8 cellular contexts compared by ENCODE assay signal in the genomic region with DNA sequence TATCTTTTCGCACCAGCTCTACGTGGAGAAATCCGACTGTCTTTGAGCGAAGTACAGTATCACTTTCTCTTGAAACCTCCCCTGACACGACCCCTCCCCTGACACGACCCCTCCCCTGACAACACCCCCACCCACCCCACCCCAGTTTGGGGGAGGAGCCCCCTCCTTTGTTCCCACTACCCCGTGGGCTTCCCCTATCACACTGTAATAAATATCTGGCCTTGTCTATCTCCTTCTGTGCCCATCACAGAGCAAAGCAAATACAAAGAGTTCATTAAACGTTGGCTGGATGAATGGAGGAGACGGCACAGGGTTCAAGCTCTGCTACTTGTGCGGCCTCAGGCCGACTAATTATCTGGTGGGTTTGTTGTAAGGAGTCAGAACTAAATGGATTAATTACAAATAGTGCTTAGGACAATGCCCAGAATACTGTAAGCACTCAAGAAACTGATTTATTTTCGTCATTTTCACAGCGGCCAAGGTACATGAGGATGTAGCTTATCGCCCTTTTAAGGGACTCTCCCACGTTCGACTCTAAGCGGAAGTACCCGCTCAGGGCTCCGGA. TPM values are rescaled to one million over a fixed set of nuclear protein-coding genes. Genes with fewer than 3 reads are reported as not detected.
DNase-seq lines count a peak whose midpoint lies in the region; ATAC-seq and TF ChIP-seq lines count a peak whose summit lies in the region.

No MANE protein-coding gene starts in this region.

- H3K27me3 Mint-ChIP-seq in activated CD8-positive, alpha-beta T cell treated with anti-CD3 and anti-CD28 coated beads for 36 hours = no peaks in the 10 kb centered on the region

- intact Hi-C loops in activated CD8-positive, alpha-beta T cell treated with anti-CD3 and anti-CD28 coated beads for 36 hours (cut with micrococcal nuclease) = no loop called here

- H3K4me1 ChIP-seq in ACC112 (ENCODE audit: control insufficient read depth, insufficient read depth, low read length, unreplicated experiment) (no peaks in the 10 kb centered on the region), hepatocyte (ENCODE audit: insufficient read depth) (peaks cover 24% of the 10 kb centered on the region), smooth muscle cell (ENCODE audit: low read depth) (peaks cover 8% of the 10 kb centered on the region)

- H3K27ac Mint-ChIP-seq in activated CD8-positive, alpha-beta T cell treated with anti-CD3 and anti-CD28 coated beads for 36 hours = peak overlapping the region; percentile 94

- H3K36me3 Mint-ChIP-seq in activated CD8-positive, alpha-beta T cell treated with anti-CD3 and anti-CD28 coated beads for 36 hours (ENCODE audit: low read depth) = no peaks in the 10 kb centered on the region

- H3K9ac ChIP-seq in smooth muscle cell (ENCODE audit: low read depth) = peak overlapping the region; percentile 90

- peaks cover 2% of the 10 kb centered on the region for H3F3A ChIP-seq in smooth muscle cell (ENCODE audit: low read depth)

- no peaks in the 10 kb centered on the region for H4K20me1 ChIP-seq in hepatocyte (ENCODE audit: insufficient read depth, poor library complexity, severe bottlenecking)
- no peaks in the 10 kb centered on the region for H4K20me1 ChIP-seq in smooth muscle cell (ENCODE audit: low read depth)

- H2AFZ ChIP-seq in ACC112 (ENCODE audit: low read length, unreplicated experiment) (peak overlapping the region; percentile 96), hepatocyte (peak overlapping the region; percentile 57), smooth muscle cell (ENCODE audit: low read depth) (peak overlapping the region; percentile 82)

- POLR2A ChIA-PET in activated CD8-positive, alpha-beta T cell treated with anti-CD3 and anti-CD28 coated beads for 36 hours (lab: Charles Lee) = interaction anchor here (0.7 to 3.8 kb wide), 11 partner anchors 12 to 236 kb away, joined by 3 to 30 read pairs (median 7); a partner anchor contains a TSS

- TF ChIP-seq CTCF in activated CD8-positive, alpha-beta T cell treated with anti-CD3 and anti-CD28 coated beads for 36 hours (IDR thresholded peaks at IDR 0.05) = no peak
- TF ChIP-seq CTCF in hepatocyte (IDR thresholded peaks at IDR 0.05; ENCODE audit: poor library complexity) (no peak), smooth muscle cell (IDR thresholded peaks at IDR 0.05; ENCODE audit: borderline replicate concordance, insufficient read depth, poor library complexity, severe bottlenecking) (no peak)

- H3K9me2 ChIP-seq in hepatocyte (replicated peaks; ENCODE audit: insufficient read depth) = no peaks in the 10 kb centered on the region

- peak; percentile 8 for ATAC-seq in GM21825 (IDR thresholded peaks at IDR 0.05; ENCODE audit: unreplicated experiment)
- ATAC-seq in activated CD8-positive, alpha-beta T cell treated with anti-CD3 and anti-CD28 coated beads for 36 hours = peak; percentile 9
- ATAC-seq in GM19035 (IDR thresholded peaks at IDR 0.05; ENCODE audit: unreplicated experiment) = no peak
- ATAC-seq in HG03045 (IDR thresholded peaks at IDR 0.05; ENCODE audit: unreplicated experiment) = no peak

- H3K36me3 ChIP-seq in ACC112 (ENCODE audit: insufficient read depth, low read length) (no peaks in the 10 kb centered on the region), hepatocyte (replicated peaks; ENCODE audit: insufficient read depth, low read depth) (no peaks in the 10 kb centered on the region), smooth muscle cell (ENCODE audit: low read depth) (no peaks in the 10 kb centered on the region)

- H3K4me1 Mint-ChIP-seq in activated CD8-positive, alpha-beta T cell treated with anti-CD3 and anti-CD28 coated beads for 36 hours (ENCODE audit: low read depth) = peaks cover 49% of the 10 kb centered on the region

- H3K27me3 ChIP-seq in ACC112 (ENCODE audit: insufficient read depth, low read length) (no peaks in the 10 kb centered on the region), hepatocyte (no peaks in the 10 kb centered on the region), smooth muscle cell (ENCODE audit: low read depth) (no peaks in the 10 kb centered on the region)

- no peak for DNase-seq in activated CD8-positive, alpha-beta T cell treated with anti-CD3 and anti-CD28 coated beads for 36 hours
- DNase-seq in hepatocyte (ENCODE audit: low spot score) = no peak
- DNase-seq in smooth muscle cell (lab: John Stamatoyannopoulos, UW; ENCODE audit: unreplicated experiment) = no peak
- DNase-seq in NCI-H2081 treated with DMSO at 0.1 percent for 48 hours (lab: John Stamatoyannopoulos, UW) = no peak

- CTCF ChIA-PET in activated CD8-positive, alpha-beta T cell treated with anti-CD3 and anti-CD28 coated beads for 36 hours (lab: Charles Lee) = interaction anchor here (0.6 to 41.4 kb wide), 16 partner anchors 9 to 340 kb away, joined by 3 to 1770 read pairs (median 8); a partner anchor contains a TSS

- peaks cover 12% of the 10 kb centered on the region for H3K79me2 ChIP-seq in ACC112 (ENCODE audit: control insufficient read depth, insufficient read depth, low read length, unreplicated experiment)
- H3K79me2 ChIP-seq in hepatocyte = peaks cover 28% of the 10 kb centered on the region
- H3K79me2 ChIP-seq in smooth muscle cell (ENCODE audit: low read depth) = peaks cover 28% of the 10 kb centered on the region

- H3K4me3 ChIP-seq in ACC112 (ENCODE audit: low read depth, low read length) (peak overlapping the region; percentile 90), hepatocyte (peak overlapping the region; percentile 34), smooth muscle cell (peak overlapping the region; percentile 89)

- peak overlapping the region; percentile 75 for H3K4me2 ChIP-seq in hepatocyte
- peak overlapping the region; percentile 96 for H3K4me2 ChIP-seq in smooth muscle cell

- H3K9me3 ChIP-seq in hepatocyte (ENCODE audit: low read depth) = no peaks in the 10 kb centered on the region
- no peaks in the 10 kb centered on the region for H3K9me3 ChIP-seq in smooth muscle cell (replicated peaks; ENCODE audit: low read depth)

- 13% methylated on average over 19 of the region's 19 CpGs for WGBS in hepatocyte (ENCODE audit: low lambda C conversion rate, missing lambda C conversion rate)
- 6% methylated on average over 19 of the region's 19 CpGs for WGBS in smooth muscle cell (ENCODE audit: low lambda C conversion rate)

- H3K9me3 Mint-ChIP-seq in activated CD8-positive, alpha-beta T cell treated with anti-CD3 and anti-CD28 coated beads for 36 hours = no peaks in the 10 kb centered on the region

- H3K4me3 Mint-ChIP-seq in activated CD8-positive, alpha-beta T cell treated with anti-CD3 and anti-CD28 coated beads for 36 hours = peak overlapping the region; percentile 91

- H3K27ac ChIP-seq in ACC112 (ENCODE audit: low read depth, low read length) = peak overlapping the region; percentile 100
- peak overlapping the region; percentile 95 for H3K27ac ChIP-seq in hepatocyte
- peak overlapping the region; percentile 96 for H3K27ac ChIP-seq in smooth muscle cell (ENCODE audit: low read depth)

RNA-seq across cellular contexts. Expression of a gene that starts 0.6 kb away (rescaled TPM):
- 10 to 100 TPM; 59.7 to 62.8 TPM for total RNA-seq in activated CD8-positive, alpha-beta T cell treated with anti-CD3 and anti-CD28 coated beads for 36 hours
- 25.5 and 30.2 TPM in 2 replicates for total RNA-seq in hepatocyte
- polyA plus RNA-seq in hepatocyte = 51.5 and 75.3 TPM in 2 replicates
- total RNA-seq in smooth muscle cell = 15.6 and 27.3 TPM in 2 replicates
- polyA plus RNA-seq in smooth muscle cell = 44.0 and 59.6 TPM in 2 replicates

RNA-seq across cellular contexts. Expression of a gene that starts 28.1 kb away (rescaled TPM):
- not detected for total RNA-seq in activated CD8-positive, alpha-beta T cell treated with anti-CD3 and anti-CD28 coated beads for 36 hours
- total RNA-seq in hepatocyte = 60.1 and 80.9 TPM in 2 replicates
- 115 and 125 TPM in 2 replicates for polyA plus RNA-seq in hepatocyte
- not detected in 2 replicates for total RNA-seq in smooth muscle cell
- 0.48 and 1.1 TPM in 2 replicates for polyA plus RNA-seq in smooth muscle cell

RNA-seq across cellular contexts. Expression of a gene that starts 31.5 kb away (rescaled TPM):
- total RNA-seq in activated CD8-positive, alpha-beta T cell treated with anti-CD3 and anti-CD28 coated beads for 36 hours = 100 to 1,000 TPM; 122 to 128 TPM
- total RNA-seq in hepatocyte = 6.4 and 14.0 TPM in 2 replicates
- polyA plus RNA-seq in hepatocyte = 12.3 and 21.6 TPM in 2 replicates
- 20.4 and 26.6 TPM in 2 replicates for total RNA-seq in smooth muscle cell
- 16.6 and 33.7 TPM in 2 replicates for polyA plus RNA-seq in smooth muscle cell

RNA-seq across cellular contexts. Expression of a gene that starts 47.7 kb away (rescaled TPM):
- under 1 TPM; 0.59 to 0.72 TPM for total RNA-seq in activated CD8-positive, alpha-beta T cell treated with anti-CD3 and anti-CD28 coated beads for 36 hours
- total RNA-seq in hepatocyte (31.4 and 34.6 TPM in 2 replicates), smooth muscle cell (14.0 and 19.1 TPM in 2 replicates)
- polyA plus RNA-seq in hepatocyte (146 and 149 TPM in 2 replicates), smooth muscle cell (89.6 and 94.9 TPM in 2 replicates)

RNA-seq across cellular contexts. Expression of a gene that starts 50.5 kb away (rescaled TPM):
- total RNA-seq in activated CD8-positive, alpha-beta T cell treated with anti-CD3 and anti-CD28 coated beads for 36 hours = 10 to 100 TPM; 51.3 to 51.5 TPM
- total RNA-seq in hepatocyte (15.0 and 18.3 TPM in 2 replicates), smooth muscle cell (9.7 and 16.5 TPM in 2 replicates)
- polyA plus RNA-seq in hepatocyte (25.0 and 27.6 TPM in 2 replicates), smooth muscle cell (20.0 and 20.7 TPM in 2 replicates)

Comparison
In these comparisons a context has a peak if more than half of its experiments do, and no peak if none do; other contexts are left out.
1. H3K4me3 ChIP-seq: peak in every context shown above with its lines; median percentile 90 in ACC112; 89 in smooth muscle cell; 34 in hepatocyte.
2. ATAC-seq: peak in GM21825 (single experiment) and activated CD8-positive, alpha-beta T cell treated with anti-CD3 and anti-CD28 coated beads for 36 hours (single experiment); none in GM19035 (single experiment) and HG03045 (single experiment).
3. RNA of a gene that starts 28.1 kb away (total RNA-seq): 60.1 to 80.9 TPM in hepatocyte; not detected in activated CD8-positive, alpha-beta T cell treated with anti-CD3 and anti-CD28 coated beads for 36 hours and not detected in smooth muscle cell; every median in the first group is over 10 times any median in the second.
4. Peak in every context shown above with its lines, with median percentiles within 50 percentile points of each other: H2AFZ ChIP-seq and H3K27ac ChIP-seq.